Comparison of ENCODE assay signal across 1 cellular context in the genomic region with DNA sequence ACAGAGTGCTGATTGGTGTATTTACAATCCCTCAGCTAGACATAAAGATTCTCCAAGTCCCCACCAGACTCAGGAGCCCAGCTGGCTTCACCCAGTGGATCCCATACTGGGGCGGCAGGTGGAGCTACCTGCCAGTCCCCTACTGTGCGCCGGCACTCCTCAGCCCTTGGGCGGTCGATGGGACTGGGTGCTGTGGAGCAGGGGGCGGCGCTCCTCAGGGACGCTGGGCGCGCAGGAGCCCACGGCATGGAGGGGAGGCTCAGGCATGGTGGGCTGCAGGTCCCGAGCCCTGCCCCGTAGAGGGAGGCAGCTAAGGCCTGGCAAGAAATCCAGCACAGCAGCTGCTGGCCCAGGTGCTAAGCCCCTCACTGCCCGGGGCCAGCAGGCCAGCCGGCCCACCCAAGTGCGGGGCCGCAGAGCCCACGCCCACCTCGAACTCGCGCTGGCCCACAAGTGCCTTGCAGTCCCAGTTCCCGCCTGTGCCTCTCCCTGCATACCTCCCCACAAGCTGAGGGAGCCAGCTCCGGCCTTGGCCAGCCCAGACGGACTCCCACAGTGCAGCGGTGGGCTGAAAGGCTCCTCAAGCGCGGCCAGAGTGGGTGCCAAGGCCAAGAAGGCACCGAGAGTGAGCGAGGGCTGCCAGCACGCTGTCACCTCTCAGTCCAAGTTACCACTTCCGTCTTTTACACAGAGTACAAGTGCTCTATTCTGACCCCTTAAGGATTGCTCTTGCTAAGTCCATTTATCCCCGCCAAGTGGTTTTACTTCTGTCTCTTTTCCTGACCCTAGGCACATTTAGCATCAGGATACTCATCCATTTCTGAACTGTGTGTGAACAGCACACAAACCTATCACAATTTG.
TF ChIP-seq lines count a peak whose summit lies in the region.

No MANE protein-coding gene starts in this region.

TF ChIP-seq in GM23338, 12 proteins besides CTCF, POLR2A, EP300 and RAD21 (continued from another document):
- no peak for TF ChIP-seq ZNF331 (CRISPR knock-in tag; IDR thresholded peaks at IDR 0.05; ENCODE audit: low read depth)
- TF ChIP-seq, protein P1, sequence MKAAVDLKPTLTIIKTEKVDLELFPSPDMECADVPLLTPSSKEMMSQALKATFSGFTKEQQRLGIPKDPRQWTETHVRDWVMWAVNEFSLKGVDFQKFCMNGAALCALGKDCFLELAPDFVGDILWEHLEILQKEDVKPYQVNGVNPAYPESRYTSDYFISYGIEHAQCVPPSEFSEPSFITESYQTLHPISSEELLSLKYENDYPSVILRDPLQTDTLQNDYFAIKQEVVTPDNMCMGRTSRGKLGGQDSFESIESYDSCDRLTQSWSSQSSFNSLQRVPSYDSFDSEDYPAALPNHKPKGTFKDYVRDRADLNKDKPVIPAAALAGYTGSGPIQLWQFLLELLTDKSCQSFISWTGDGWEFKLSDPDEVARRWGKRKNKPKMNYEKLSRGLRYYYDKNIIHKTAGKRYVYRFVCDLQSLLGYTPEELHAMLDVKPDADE (IDR thresholded peaks at IDR 0.05): no peak
- TF ChIP-seq, protein P2, sequence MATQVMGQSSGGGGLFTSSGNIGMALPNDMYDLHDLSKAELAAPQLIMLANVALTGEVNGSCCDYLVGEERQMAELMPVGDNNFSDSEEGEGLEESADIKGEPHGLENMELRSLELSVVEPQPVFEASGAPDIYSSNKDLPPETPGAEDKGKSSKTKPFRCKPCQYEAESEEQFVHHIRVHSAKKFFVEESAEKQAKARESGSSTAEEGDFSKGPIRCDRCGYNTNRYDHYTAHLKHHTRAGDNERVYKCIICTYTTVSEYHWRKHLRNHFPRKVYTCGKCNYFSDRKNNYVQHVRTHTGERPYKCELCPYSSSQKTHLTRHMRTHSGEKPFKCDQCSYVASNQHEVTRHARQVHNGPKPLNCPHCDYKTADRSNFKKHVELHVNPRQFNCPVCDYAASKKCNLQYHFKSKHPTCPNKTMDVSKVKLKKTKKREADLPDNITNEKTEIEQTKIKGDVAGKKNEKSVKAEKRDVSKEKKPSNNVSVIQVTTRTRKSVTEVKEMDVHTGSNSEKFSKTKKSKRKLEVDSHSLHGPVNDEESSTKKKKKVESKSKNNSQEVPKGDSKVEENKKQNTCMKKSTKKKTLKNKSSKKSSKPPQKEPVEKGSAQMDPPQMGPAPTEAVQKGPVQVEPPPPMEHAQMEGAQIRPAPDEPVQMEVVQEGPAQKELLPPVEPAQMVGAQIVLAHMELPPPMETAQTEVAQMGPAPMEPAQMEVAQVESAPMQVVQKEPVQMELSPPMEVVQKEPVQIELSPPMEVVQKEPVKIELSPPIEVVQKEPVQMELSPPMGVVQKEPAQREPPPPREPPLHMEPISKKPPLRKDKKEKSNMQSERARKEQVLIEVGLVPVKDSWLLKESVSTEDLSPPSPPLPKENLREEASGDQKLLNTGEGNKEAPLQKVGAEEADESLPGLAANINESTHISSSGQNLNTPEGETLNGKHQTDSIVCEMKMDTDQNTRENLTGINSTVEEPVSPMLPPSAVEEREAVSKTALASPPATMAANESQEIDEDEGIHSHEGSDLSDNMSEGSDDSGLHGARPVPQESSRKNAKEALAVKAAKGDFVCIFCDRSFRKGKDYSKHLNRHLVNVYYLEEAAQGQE (IDR thresholded peaks at IDR 0.05; ENCODE audit: unreplicated experiment): no peak
- TF ChIP-seq JUNB (IDR thresholded peaks at IDR 0.05; ENCODE audit: unreplicated experiment): no peak
- TF ChIP-seq POLR2AphosphoS5 (IDR thresholded peaks at IDR 0.05; ENCODE audit: low read depth): no peak
